19 cellular contexts compared by ENCODE assay signal in genomic region chr17:27990100-27990499, GRCh38. TPM values are rescaled to one million over a fixed set of nuclear protein-coding genes. Genes with fewer than 3 reads are reported as not detected.
DNase-seq lines count a peak whose midpoint lies in the region; ATAC-seq, FAIRE-seq and TF ChIP-seq lines count a peak whose summit lies in the region.
"Had no signal": no experiment of that assay in that cellular context is flagged by ENCODE, and none has a peak within 500 bp of the region (broad histone marks: within the 10 kb centered on the region; RNA-seq: fewer than 3 reads in every experiment).

No MANE protein-coding gene starts in this region.

- no peak overlapping the region for H3K4me3 ChIP-seq in RWPE2 (ENCODE audit: severe bottlenecking)
- no peak overlapping the region for H3K4me3 ChIP-seq in small intestine (ENCODE audit: low read depth in 1 of 2, low read length in 2 of 2)
- H3K4me3 ChIP-seq in SK-N-SH (ENCODE audit: low read depth in 2 of 2, low read length in 1 of 2) = no peak overlapping the region
- H3K4me3 ChIP-seq: A549, GM23338 had no signal

- FAIRE-seq in small intestine (lab: Jason Lieb, UNC) = no peak
- FAIRE-seq: A549, G401.6, GM12892 had no signal

- POLR2A ChIA-PET in SK-N-SH (lab: Yijun Ruan, JAX) = no interaction called here

- TF ChIP-seq CTCF in RWPE2 (IDR thresholded peaks at IDR 0.05; ENCODE audit: poor library complexity, severe bottlenecking) (no peak), SK-N-SH (IDR thresholded peaks at IDR 0.05) (no peak)

- no peak overlapping the region for H3K4me2 ChIP-seq in SK-N-SH
- H3K4me2 ChIP-seq: A549, GM23338 had no signal

- H3K27me3 ChIP-seq in RWPE2 (ENCODE audit: insufficient read depth, poor library complexity, severe bottlenecking) = no peaks in the 10 kb centered on the region
- no peaks in the 10 kb centered on the region for H3K27me3 ChIP-seq in small intestine (ENCODE audit: control insufficient read depth in 2 of 2, insufficient read depth in 2 of 2, low read length in 2 of 2)
- no peaks in the 10 kb centered on the region for H3K27me3 ChIP-seq in SK-N-SH (ENCODE audit: insufficient read depth)

- H3K9me3 ChIP-seq in RWPE2 (ENCODE audit: severe bottlenecking) (no peaks in the 10 kb centered on the region), small intestine (ENCODE audit: control insufficient read depth, low read depth) (no peaks in the 10 kb centered on the region), SK-N-SH (no peaks in the 10 kb centered on the region)
- H3K9me3 ChIP-seq: A549 had no signal

- TF ChIP-seq EP300 in SK-N-SH (IDR thresholded peaks at IDR 0.05; ENCODE audit: borderline replicate concordance in 1 of 2, low read depth in 1 of 2, low read length in 1 of 2) = no peak

- no peak for ATAC-seq in RWPE2 (ENCODE audit: low read depth)
- ATAC-seq in left colon = peak; percentile 72
- no peak for ATAC-seq in GM21423 (IDR thresholded peaks at IDR 0.05; ENCODE audit: unreplicated experiment)
- ATAC-seq: A549, GM23338, HCT116 had no signal

- H3K4me1 ChIP-seq in RWPE2 (ENCODE audit: insufficient read depth, poor library complexity, severe bottlenecking) (peaks cover 17% of the 10 kb centered on the region), small intestine (ENCODE audit: control insufficient read depth in 2 of 2, insufficient read depth in 1 of 2, low read depth in 1 of 2, low read length in 1 of 2) (no peaks in the 10 kb centered on the region), SK-N-SH (ENCODE audit: control insufficient read depth in 1 of 2, insufficient read depth in 2 of 2, low read depth in 1 of 2, low read length in 1 of 2) (no peaks in the 10 kb centered on the region)
- H3K4me1 ChIP-seq: A549 had no signal

- H3K79me2 ChIP-seq in SK-N-SH (ENCODE audit: insufficient read depth) = no peaks in the 10 kb centered on the region

- H3F3A ChIP-seq in SK-N-SH (replicated peaks; ENCODE audit: insufficient read depth) = no peaks in the 10 kb centered on the region

- no peaks in the 10 kb centered on the region for H4K20me1 ChIP-seq in SK-N-SH (ENCODE audit: insufficient read depth)

- intact Hi-C loops in left colon (cut with DNase I, micrococcal nuclease) = no loop called here

- no peak for TF ChIP-seq RAD21 in SK-N-SH (IDR thresholded peaks at IDR 0.05; ENCODE audit: low read length)

- H3K27ac ChIP-seq in RWPE2 (ENCODE audit: poor library complexity, severe bottlenecking) = peak overlapping the region; percentile 86
- H3K27ac ChIP-seq in small intestine (ENCODE audit: low read depth in 1 of 2, low read length in 1 of 2) = no peak overlapping the region
- H3K27ac ChIP-seq in SK-N-SH (ENCODE audit: low read depth in 2 of 2, low read length in 1 of 2) = no peak overlapping the region
- H3K27ac ChIP-seq: A549 had no signal

- H3K36me3 ChIP-seq in RWPE2 (ENCODE audit: low read depth) (no peaks in the 10 kb centered on the region), small intestine (ENCODE audit: control insufficient read depth in 2 of 2, insufficient read depth in 2 of 2, low read length in 2 of 2) (no peaks in the 10 kb centered on the region), SK-N-SH (replicated peaks in 1 of 2; ENCODE audit: control insufficient read depth in 1 of 2, insufficient read depth in 2 of 2, low read length in 1 of 2) (no peaks in the 10 kb centered on the region)

- no peaks in the 10 kb centered on the region for H3K9me2 ChIP-seq in SK-N-SH

- 37 to 82% (median 74%) methylated on average over 2 of the region's 2 CpGs for WGBS in small intestine, 3 donors
- WGBS in SK-N-SH (ENCODE audit: low lambda C conversion rate) = 79% methylated on average over 2 of the region's 2 CpGs

- no peak for DNase-seq in RWPE2 (ENCODE audit: low spot score)
- DNase-seq in left colon = peak in 1 of 2 donors; percentile 9
- DNase-seq in small intestine = peak; percentile 63
- no peak for DNase-seq in AG20443 (ENCODE audit: low spot score)
- no peak for DNase-seq in SK-N-SH
- DNase-seq: 8988T; ACHN; C1 segment of cervical spinal cord; CD4-positive, alpha-beta memory T cell; COR-L47; DMS153; DND-41; H9 had no signal

- no peak overlapping the region for H3K9ac ChIP-seq in SK-N-SH

- CTCF ChIA-PET in SK-N-SH (lab: Yijun Ruan, JAX) = no interaction called here

- H2AFZ ChIP-seq in SK-N-SH (ENCODE audit: low read depth) = no peak overlapping the region
- H2AFZ ChIP-seq: GM23338 had no signal

TF ChIP-seq in SK-N-SH, 30 proteins besides CTCF, POLR2A, EP300 and RAD21:
- TF ChIP-seq NRF1 (IDR thresholded peaks at IDR 0.05; ENCODE audit: low read depth, low read length) = no peak
- no peak for TF ChIP-seq USF1 (IDR thresholded peaks at IDR 0.05; ENCODE audit: borderline replicate concordance, low read depth)
TF ChIP-seq in SK-N-SH: peak in this region for 0.

RNA-seq across cellular contexts. Expression of gene NLK, which starts 52.4 kb away (rescaled TPM):
- 10 to 100 TPM; 22.6 to 25.2 TPM for total RNA-seq in left colon
- polyA plus RNA-seq in small intestine (10 to 100 TPM in 1 of 3 donors, 1 to 10 TPM in 2; 7.0 to 11.2 (median 8.7) TPM), SK-N-SH (2012; rRNA removed) (12.3 and 19.2 TPM in 2 replicates)
- 13.6 and 14.3 TPM in 2 replicates for polyA plus RNA-seq in SK-N-SH (2012; cell fraction: cytosol; rRNA removed)
- 14.8 and 34.8 TPM in 2 replicates for polyA plus RNA-seq in SK-N-SH (2012; cell fraction: nucleus; rRNA removed)
